In genomic region chr11:2903672-2904011, GRCh38 we compare ENCODE assay signal across 13 cellular contexts. TPM values are rescaled to one million over a fixed set of nuclear protein-coding genes. Genes with fewer than 3 reads are reported as not detected.
DNase-seq lines count a peak whose midpoint lies in the region; FAIRE-seq and TF ChIP-seq lines count a peak whose summit lies in the region.
"Had no signal": no experiment of that assay in that cellular context is flagged by ENCODE, and none has a peak within 500 bp of the region (broad histone marks: within the 10 kb centered on the region; RNA-seq: fewer than 3 reads in every experiment).

No MANE protein-coding gene starts in this region.

- H4K20me1 ChIP-seq in smooth muscle cell (ENCODE audit: low read depth) = no peaks in the 10 kb centered on the region

- TF ChIP-seq POLR2A in GM12891 (IDR thresholded peaks at IDR 0.05; ENCODE audit: low read depth, low read length) = no peak

- no peak for TF ChIP-seq CTCF in smooth muscle cell (IDR thresholded peaks at IDR 0.05; ENCODE audit: borderline replicate concordance, insufficient read depth, poor library complexity, severe bottlenecking)

- WGBS in smooth muscle cell (ENCODE audit: low lambda C conversion rate) = 90% methylated on average over 7 of the region's 7 CpGs

- H3K9me3 ChIP-seq in smooth muscle cell (replicated peaks; ENCODE audit: low read depth) = no peaks in the 10 kb centered on the region

- no peak overlapping the region for H3K9ac ChIP-seq in smooth muscle cell (ENCODE audit: low read depth)

- no peak overlapping the region for H2AFZ ChIP-seq in smooth muscle cell (ENCODE audit: low read depth)

- POLR2A ChIA-PET in activated CD4-positive, alpha-beta T cell treated with anti-CD3 and anti-CD28 coated beads, Interleukin-2, amount 10 ng/mL, durations not matched to agents 7 days and 5 days (lab: Charles Lee) = interaction anchor here (0.6 to 0.8 kb wide), 3 partner anchors 11 to 26 kb away, joined by 3 to 6 read pairs (median 3); no protein-coding TSS in a partner anchor
- POLR2A ChIA-PET in activated CD4-positive, alpha-beta memory T cell treated with anti-CD3 and anti-CD28 coated beads, Interleukin-2, amount 10 ng/mL, durations not matched to agents 7 days and 5 days (lab: Charles Lee) = interaction anchor here (1.0 to 3.7 kb wide), 5 partner anchors 11 to 86 kb away, joined by 3 to 24 read pairs (median 12); partner anchors contain the start of gene PHLDA2

- H3K4me1 Mint-ChIP-seq in activated CD4-positive, alpha-beta T cell treated with anti-CD3 and anti-CD28 coated beads, Interleukin-2, amount 10 ng/mL, durations not matched to agents 7 days and 5 days = peaks cover 45% of the 10 kb centered on the region
- H3K4me1 Mint-ChIP-seq in activated CD4-positive, alpha-beta memory T cell treated with anti-CD3 and anti-CD28 coated beads, Interleukin-2, amount 10 ng/mL, durations not matched to agents 7 days and 5 days = peaks cover 39% of the 10 kb centered on the region
- peaks cover 35 to 45% of the 10 kb centered on the region in 2 donors for H3K4me1 Mint-ChIP-seq in immature natural killer cell

- no peaks in the 10 kb centered on the region for H3K27me3 ChIP-seq in smooth muscle cell (ENCODE audit: low read depth)

- H3K4me1 ChIP-seq in smooth muscle cell (ENCODE audit: low read depth) = peaks cover 4% of the 10 kb centered on the region

- H3K79me2 ChIP-seq in smooth muscle cell (ENCODE audit: low read depth) = no peaks in the 10 kb centered on the region

- no peaks in the 10 kb centered on the region for H3K36me3 ChIP-seq in smooth muscle cell (ENCODE audit: low read depth)
- H3K36me3 ChIP-seq: heart left ventricle had no signal

- CTCF ChIA-PET in activated CD4-positive, alpha-beta T cell treated with anti-CD3 and anti-CD28 coated beads, Interleukin-2, amount 10 ng/mL, durations not matched to agents 7 days and 5 days (lab: Charles Lee) = interaction anchor here (0.8 to 4.6 kb wide), 5 partner anchors 10 to 30 kb away, joined by 3 to 30 read pairs (median 7); partner anchors contain the start of gene PHLDA2
- CTCF ChIA-PET in activated CD4-positive, alpha-beta memory T cell treated with anti-CD3 and anti-CD28 coated beads, Interleukin-2, amount 10 ng/mL, durations not matched to agents 7 days and 5 days (lab: Charles Lee) = interaction anchor here (2.8 kb wide), 1 partner anchor 11 kb away, joined by 24 read pairs; no protein-coding TSS in a partner anchor

- peak overlapping the region; percentile 48 for H3K4me3 Mint-ChIP-seq in activated CD4-positive, alpha-beta T cell treated with anti-CD3 and anti-CD28 coated beads, Interleukin-2, amount 10 ng/mL, durations not matched to agents 7 days and 5 days
- H3K4me3 Mint-ChIP-seq in activated CD4-positive, alpha-beta memory T cell treated with anti-CD3 and anti-CD28 coated beads, Interleukin-2, amount 10 ng/mL, durations not matched to agents 7 days and 5 days = peak overlapping the region; percentile 58
- H3K4me3 Mint-ChIP-seq in immature natural killer cell = peak overlapping the region; percentile 60 to 76 (median 74)

- no peak overlapping the region for H3K4me2 ChIP-seq in smooth muscle cell

- no peak overlapping the region for H3K27ac ChIP-seq in smooth muscle cell (ENCODE audit: low read depth)
- H3K27ac ChIP-seq: heart left ventricle had no signal

- peaks cover 11% of the 10 kb centered on the region for H3K36me3 Mint-ChIP-seq in activated CD4-positive, alpha-beta T cell treated with anti-CD3 and anti-CD28 coated beads, Interleukin-2, amount 10 ng/mL, durations not matched to agents 7 days and 5 days (ENCODE audit: low read depth)
- peaks cover 10% of the 10 kb centered on the region for H3K36me3 Mint-ChIP-seq in activated CD4-positive, alpha-beta memory T cell treated with anti-CD3 and anti-CD28 coated beads, Interleukin-2, amount 10 ng/mL, durations not matched to agents 7 days and 5 days (ENCODE audit: low read depth)
- peaks cover 12 to 21% (median 21%) of the 10 kb centered on the region in 3 donors for H3K36me3 Mint-ChIP-seq in immature natural killer cell

- H3K9me3 Mint-ChIP-seq in activated CD4-positive, alpha-beta T cell treated with anti-CD3 and anti-CD28 coated beads, Interleukin-2, amount 10 ng/mL, durations not matched to agents 7 days and 5 days = peaks cover 9% of the 10 kb centered on the region
- peaks cover 8% of the 10 kb centered on the region for H3K9me3 Mint-ChIP-seq in activated CD4-positive, alpha-beta memory T cell treated with anti-CD3 and anti-CD28 coated beads, Interleukin-2, amount 10 ng/mL, durations not matched to agents 7 days and 5 days
- peaks cover 0 to 4% (median 0%) of the 10 kb centered on the region in 6 donors for H3K9me3 Mint-ChIP-seq in immature natural killer cell

- H3K4me3 ChIP-seq in smooth muscle cell = peak overlapping the region; percentile 8

- no peaks in the 10 kb centered on the region for H3F3A ChIP-seq in smooth muscle cell (ENCODE audit: low read depth)

- FAIRE-seq in GM12891 (lab: Jason Lieb, UNC) = no peak
- FAIRE-seq: TTC549 had no signal

- DNase-seq in activated CD4-positive, alpha-beta T cell treated with anti-CD3 and anti-CD28 coated beads, Interleukin-2, amount 10 ng/mL, durations not matched to agents 7 days and 5 days = no peak
- no peak for DNase-seq in activated CD4-positive, alpha-beta T cell treated with anti-CD3 and anti-CD28 coated beads, Interleukin-2, amount 50 U/mL, for 1 hour
- no peak for DNase-seq in activated CD4-positive, alpha-beta memory T cell treated with anti-CD3 and anti-CD28 coated beads, Interleukin-2, amount 10 ng/mL, durations not matched to agents 7 days and 5 days
- no peak for DNase-seq in immature natural killer cell
- DNase-seq in smooth muscle cell (lab: John Stamatoyannopoulos, UW; ENCODE audit: unreplicated experiment) = no peak
- DNase-seq in DMS79 treated with DMSO at 0.1 percent for 48 hours (lab: John Stamatoyannopoulos, UW) = no peak
- no peak for DNase-seq in GM12891 (ENCODE audit: insufficient read length, low spot score)
- no peak for DNase-seq in mesenteric fat pad (ENCODE audit: low spot score)
- DNase-seq: activated gamma-delta T cell treated with Interleukin-2 at 50 U/mL for 16 hours, GOT3, heart left ventricle, NCI-H187 had no signal

- no peaks in the 10 kb centered on the region for H3K27me3 Mint-ChIP-seq in activated CD4-positive, alpha-beta T cell treated with anti-CD3 and anti-CD28 coated beads, Interleukin-2, amount 10 ng/mL, durations not matched to agents 7 days and 5 days
- H3K27me3 Mint-ChIP-seq in activated CD4-positive, alpha-beta memory T cell treated with anti-CD3 and anti-CD28 coated beads, Interleukin-2, amount 10 ng/mL, durations not matched to agents 7 days and 5 days = no peaks in the 10 kb centered on the region
- peaks cover 6 to 7% (median 6%) of the 10 kb centered on the region in 3 donors for H3K27me3 Mint-ChIP-seq in immature natural killer cell (ENCODE audit: low read depth in 3 of 3)

- H3K27ac Mint-ChIP-seq in activated CD4-positive, alpha-beta T cell treated with anti-CD3 and anti-CD28 coated beads, Interleukin-2, amount 10 ng/mL, durations not matched to agents 7 days and 5 days = peak overlapping the region; percentile 52
- H3K27ac Mint-ChIP-seq in activated CD4-positive, alpha-beta memory T cell treated with anti-CD3 and anti-CD28 coated beads, Interleukin-2, amount 10 ng/mL, durations not matched to agents 7 days and 5 days = no peak overlapping the region
- H3K27ac Mint-ChIP-seq in immature natural killer cell = peak overlapping the region in 4 of 6 donors; percentile 50 to 86 (median 77)

TF ChIP-seq in GM12891, 5 proteins besides CTCF, POLR2A, EP300 and RAD21:
- TF ChIP-seq POU2F2 (IDR thresholded peaks at IDR 0.05; ENCODE audit: low read depth, low read length) (no peak), TAF1 (IDR thresholded peaks at IDR 0.05; ENCODE audit: low read depth, low read length) (no peak), PAX5 (IDR thresholded peaks at IDR 0.05; ENCODE audit: insufficient read depth, low read length, severe bottlenecking) (no peak), SPI1 (IDR thresholded peaks at IDR 0.05; ENCODE audit: low read depth, low read length) (no peak), POLR2AphosphoS5 (IDR thresholded peaks at IDR 0.05; ENCODE audit: low read depth, low read length) (no peak)

RNA-seq across cellular contexts. Expression of gene CDKN1C, which starts 18.1 kb away (rescaled TPM):
- under 1 TPM; 0.29 to 0.40 TPM for total RNA-seq in activated CD4-positive, alpha-beta T cell treated with anti-CD3 and anti-CD28 coated beads, Interleukin-2, amount 10 ng/mL, durations not matched to agents 7 days and 5 days
- under 1 TPM; 0.55 to 0.60 TPM for total RNA-seq in activated CD4-positive, alpha-beta memory T cell treated with anti-CD3 and anti-CD28 coated beads, Interleukin-2, amount 10 ng/mL, durations not matched to agents 7 days and 5 days
- polyA plus RNA-seq in immature natural killer cell (under 1 TPM in 1 of 3 donors, not detected in 2; 0.24 TPM), smooth muscle cell (303 and 392 TPM in 2 replicates)
- total RNA-seq in smooth muscle cell (171 and 194 TPM in 2 replicates), mesenteric fat pad (252 TPM)
- polyA plus RNA-seq in GM12891 (2012; ENCODE audit: low read depth, missing spikeins) = 0.15 TPM

RNA-seq across cellular contexts. Expression of gene PHLDA2, which starts 25.6 kb away (rescaled TPM):
- total RNA-seq in activated CD4-positive, alpha-beta T cell treated with anti-CD3 and anti-CD28 coated beads, Interleukin-2, amount 10 ng/mL, durations not matched to agents 7 days and 5 days = under 1 TPM; 0.35 to 0.45 TPM
- total RNA-seq in activated CD4-positive, alpha-beta memory T cell treated with anti-CD3 and anti-CD28 coated beads, Interleukin-2, amount 10 ng/mL, durations not matched to agents 7 days and 5 days = 1 to 10 TPM; 3.7 to 5.0 TPM
- under 1 TPM in 1 of 3 donors, not detected in 2; 0.27 TPM for polyA plus RNA-seq in immature natural killer cell
- 11.0 and 21.8 TPM in 2 replicates for total RNA-seq in smooth muscle cell
- 89.3 and 90.7 TPM in 2 replicates for polyA plus RNA-seq in smooth muscle cell
- 0.42 TPM for polyA plus RNA-seq in GM12891 (2012; ENCODE audit: low read depth, missing spikeins)
- 6.8 TPM for total RNA-seq in mesenteric fat pad

Comparison
In these comparisons a context has a peak if more than half of its experiments do, and no peak if none do; other contexts are left out.
1. RNA of gene CDKN1C, which starts 18.1 kb away (total RNA-seq): 252 TPM in mesenteric fat pad (single experiment) and 171 to 194 TPM in smooth muscle cell; 0.55 to 0.60 TPM in activated CD4-positive, alpha-beta memory T cell treated with anti-CD3 and anti-CD28 coated beads, Interleukin-2, amount 10 ng/mL, durations not matched to agents 7 days and 5 days and 0.29 to 0.40 TPM in activated CD4-positive, alpha-beta T cell treated with anti-CD3 and anti-CD28 coated beads, Interleukin-2, amount 10 ng/mL, durations not matched to agents 7 days and 5 days; every median in the first group is over 100 times any median in the second.
2. Peak in every context shown above with its lines, with median percentiles within 50 percentile points of each other: H3K4me3 Mint-ChIP-seq.